ENCODE assay signal across 24 cellular contexts in the genomic region with DNA sequence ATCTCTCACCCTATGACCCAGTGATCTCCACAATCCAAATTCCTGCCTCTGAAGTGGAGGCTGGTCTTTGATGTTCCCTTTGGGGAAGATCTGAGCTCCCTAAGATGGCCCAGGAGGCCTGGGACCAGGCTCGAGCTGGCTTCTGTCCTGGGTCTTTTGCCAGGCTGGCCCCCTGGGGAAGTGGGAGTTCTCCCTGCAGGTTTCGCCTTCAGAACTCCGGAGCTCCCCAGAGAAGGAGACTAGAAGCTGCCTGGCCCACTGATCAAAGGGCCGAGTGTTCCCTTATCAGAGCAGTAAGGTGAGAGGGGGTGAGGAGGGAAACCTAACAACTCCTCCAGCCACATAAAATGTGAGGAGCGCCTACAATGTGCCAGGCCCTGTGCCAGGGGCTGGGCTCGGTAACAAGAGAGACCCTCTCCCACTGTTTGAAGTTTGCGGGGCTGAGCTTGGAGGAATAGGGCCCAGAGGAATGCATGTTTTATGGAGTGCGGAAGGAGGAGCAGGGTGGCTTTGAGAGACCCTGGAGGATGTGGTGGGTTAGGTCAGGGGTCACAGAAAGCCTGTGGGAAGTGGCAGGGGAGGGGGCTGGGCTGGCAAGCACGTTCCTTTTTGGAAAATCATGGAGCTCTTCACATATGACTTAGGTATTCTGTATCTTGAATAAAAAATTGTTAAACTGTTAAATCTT.
DNase-seq lines count a peak whose midpoint lies in the region; ATAC-seq and TF ChIP-seq lines count a peak whose summit lies in the region.
"Had no signal": no experiment of that assay in that cellular context is flagged by ENCODE, and none has a peak within 500 bp of the region (broad histone marks: within the 10 kb centered on the region; RNA-seq: fewer than 3 reads in every experiment).

No MANE protein-coding gene starts in this region.

- H4K91ac ChIP-seq in mesenchymal stem cell (ENCODE audit: low read length) = no peak overlapping the region

- 44% methylated on average over 8 of the region's 9 CpGs for WGBS in mesenchymal stem cell
- 62 to 70% (median 67%) methylated on average over 9 of the region's 9 CpGs for WGBS in adrenal gland, 4 donors

- H3K27ac ChIP-seq in left ventricle myocardium inferior (replicated peaks) (no peak overlapping the region), mesenchymal stem cell (ENCODE audit: low read length, poor library complexity, severe bottlenecking) (no peak overlapping the region), osteoblast (ENCODE audit: low read depth, low read length) (no peak overlapping the region), foreskin keratinocyte (no peak overlapping the region), adrenal gland (no peak overlapping the region)
- H3K27ac ChIP-seq: HL-60 had no signal

- H2BK12ac ChIP-seq in mesenchymal stem cell (ENCODE audit: low read length in 2 of 2) = no peak overlapping the region

- no peak overlapping the region for H3K4me2 ChIP-seq in mesenchymal stem cell (ENCODE audit: low read length, poor library complexity, severe bottlenecking)
- no peak overlapping the region for H3K4me2 ChIP-seq in osteoblast (ENCODE audit: insufficient read depth, low read length)
- H3K4me2 ChIP-seq: GM23338 had no signal

- H2BK15ac ChIP-seq in mesenchymal stem cell (ENCODE audit: low read depth, poor library complexity, severe bottlenecking) = peak overlapping the region; percentile 70

- H2AFZ ChIP-seq in mesenchymal stem cell (ENCODE audit: low read depth, low read length) (no peak overlapping the region), osteoblast (ENCODE audit: low read length) (no peak overlapping the region)
- H2AFZ ChIP-seq: GM23338 had no signal

- no peak overlapping the region for H4K8ac ChIP-seq in mesenchymal stem cell (ENCODE audit: low read length)

- DNase-seq in cardiac septum (ENCODE audit: low spot score) = peak; percentile 62
- DNase-seq in left ventricle myocardium inferior = no peak
- DNase-seq in mesenchymal stem cell = no peak
- peak; percentile 71 for DNase-seq in osteoblast (ENCODE audit: insufficient read length, low spot score, missing footprints)
- no peak for DNase-seq in DMS79 treated with DMSO at 0.1 percent for 48 hours (lab: John Stamatoyannopoulos, UW)
- DNase-seq in HuH-7.5 (ENCODE audit: low spot score) = no peak
- DNase-seq in foreskin keratinocyte = no peak
- DNase-seq in adrenal gland = no peak
- DNase-seq: AML-193, DMS 273 treated with DMSO at 0.1 percent for 48 hours, DND-41, NCI-H1092, NCI-H1436, NCI-H187 treated with DMSO at 0.1 percent for 48 hours, NCI-H2107, NCI-H446 treated with DMSO at 0.1 percent for 48 hours, NCI-H526 treated with DMSO at 0.1 percent for 48 hours, OCI-M1, Right ventricle myocardium superior had no signal

- no peak overlapping the region for H3K23ac ChIP-seq in mesenchymal stem cell (ENCODE audit: low read length in 2 of 2)

- TF ChIP-seq CTCF in left ventricle myocardium inferior (IDR thresholded peaks at IDR 0.05; ENCODE audit: borderline replicate concordance) (no peak), osteoblast (IDR thresholded peaks at IDR 0.05; ENCODE audit: extremely low read depth, low read depth, low read length) (no peak), foreskin keratinocyte (conservative IDR thresholded peaks at IDR 0.05) (no peak), adrenal gland (IDR thresholded peaks at IDR 0.05) (no peak)

- H3K18ac ChIP-seq in mesenchymal stem cell (ENCODE audit: low read depth in 1 of 2, low read length in 2 of 2) = peak overlapping the region; percentile 9 to 38

- no peak overlapping the region for H3K4ac ChIP-seq in mesenchymal stem cell (ENCODE audit: low read depth in 1 of 2, low read length in 2 of 2)

- H3K4me1 ChIP-seq in left ventricle myocardium inferior = no peaks in the 10 kb centered on the region
- no peaks in the 10 kb centered on the region for H3K4me1 ChIP-seq in mesenchymal stem cell (ENCODE audit: control insufficient read depth, insufficient read depth, low read depth, low read length)
- H3K4me1 ChIP-seq in osteoblast (ENCODE audit: insufficient read depth, low read length) = no peaks in the 10 kb centered on the region
- H3K4me1 ChIP-seq in foreskin keratinocyte = no peaks in the 10 kb centered on the region
- H3K4me1 ChIP-seq in adrenal gland (replicated peaks in 1 of 2) = no peaks in the 10 kb centered on the region
- H3K4me1 ChIP-seq: HAP-1 had no signal

- ATAC-seq in foreskin keratinocyte = no peak
- ATAC-seq: GM23338, HepG2 had no signal

- no peaks in the 10 kb centered on the region for H3K79me2 ChIP-seq in osteoblast (ENCODE audit: insufficient read depth, low read length)

- no peak overlapping the region for H2BK120ac ChIP-seq in mesenchymal stem cell (ENCODE audit: low read depth, low read length)

- no peak for TF ChIP-seq POLR2A in adrenal gland (IDR thresholded peaks at IDR 0.05)

- no peak overlapping the region for H3K9ac ChIP-seq in mesenchymal stem cell (ENCODE audit: low read length)

- no peak overlapping the region for H2BK5ac ChIP-seq in mesenchymal stem cell (ENCODE audit: low read depth, low read length, poor library complexity, severe bottlenecking)

- no peak overlapping the region for H2AK5ac ChIP-seq in mesenchymal stem cell (ENCODE audit: low read length, severe bottlenecking)

- no peaks in the 10 kb centered on the region for H4K20me1 ChIP-seq in osteoblast (ENCODE audit: insufficient read depth, low read length)

- no peaks in the 10 kb centered on the region for H3K36me3 ChIP-seq in left ventricle myocardium inferior
- no peaks in the 10 kb centered on the region for H3K36me3 ChIP-seq in mesenchymal stem cell (ENCODE audit: control insufficient read depth in 1 of 2, insufficient read depth in 2 of 2, low read depth in 1 of 2, low read length in 2 of 2)
- H3K36me3 ChIP-seq in osteoblast (ENCODE audit: insufficient read depth, low read length) = no peaks in the 10 kb centered on the region
- no peaks in the 10 kb centered on the region for H3K36me3 ChIP-seq in adrenal gland (replicated peaks in 1 of 2)
- H3K36me3 ChIP-seq: HAP-1 had no signal

- no peaks in the 10 kb centered on the region for H3K79me1 ChIP-seq in mesenchymal stem cell (replicated peaks; ENCODE audit: low read length, poor library complexity, severe bottlenecking)

- no peak overlapping the region for H3K14ac ChIP-seq in mesenchymal stem cell (ENCODE audit: low read length in 2 of 2)

- H3K27me3 ChIP-seq in left ventricle myocardium inferior (ENCODE audit: low read depth) = peaks cover 96% of the 10 kb centered on the region
- peaks cover 33 to 98% of the 10 kb centered on the region in 2 experiments for H3K27me3 ChIP-seq in mesenchymal stem cell (ENCODE audit: control insufficient read depth in 1 of 2, insufficient read depth in 1 of 2, low read length in 2 of 2)
- peaks cover 33% of the 10 kb centered on the region for H3K27me3 ChIP-seq in osteoblast (ENCODE audit: insufficient read depth, low read length)
- H3K27me3 ChIP-seq in foreskin keratinocyte = peaks cover 3% of the 10 kb centered on the region
- peaks cover 18% of the 10 kb centered on the region for H3K27me3 ChIP-seq in adrenal gland

- intact Hi-C loops in cardiac septum (cut with DNase I) = no loop called here
- intact Hi-C loops in left ventricle myocardium inferior (cut with micrococcal nuclease) = no loop called here
- intact Hi-C loops in adrenal gland (cut with DNase I) = no loop called here

- H3K4me3 ChIP-seq in left ventricle myocardium inferior = no peak overlapping the region
- no peak overlapping the region for H3K4me3 ChIP-seq in mesenchymal stem cell (ENCODE audit: insufficient read depth in 1 of 2, low read depth in 1 of 2, low read length in 2 of 2)
- H3K4me3 ChIP-seq in osteoblast (ENCODE audit: insufficient read depth, low read length) = no peak overlapping the region
- no peak overlapping the region for H3K4me3 ChIP-seq in adrenal gland
- H3K4me3 ChIP-seq: GM12878, GM23338, HAP-1 had no signal

- H3K9me3 ChIP-seq in left ventricle myocardium inferior (replicated peaks) (no peaks in the 10 kb centered on the region), mesenchymal stem cell (ENCODE audit: control insufficient read depth, low read length) (no peaks in the 10 kb centered on the region), osteoblast (ENCODE audit: low read depth, low read length) (no peaks in the 10 kb centered on the region), adrenal gland (replicated peaks in 1 of 3) (no peaks in the 10 kb centered on the region)
- H3K9me3 ChIP-seq: HAP-1 had no signal

Comparison
In these comparisons a context has a peak if more than half of its experiments do, and no peak if none do; other contexts are left out.
1. DNase-seq: peak in cardiac septum (single experiment) and osteoblast (single experiment); none in left ventricle myocardium inferior (single experiment), mesenchymal stem cell (single experiment), DMS79 treated with DMSO at 0.1 percent for 48 hours (single experiment), HuH-7.5 (single experiment), foreskin keratinocyte (0 of 2) and adrenal gland (0 of 7).